In the genomic region with DNA sequence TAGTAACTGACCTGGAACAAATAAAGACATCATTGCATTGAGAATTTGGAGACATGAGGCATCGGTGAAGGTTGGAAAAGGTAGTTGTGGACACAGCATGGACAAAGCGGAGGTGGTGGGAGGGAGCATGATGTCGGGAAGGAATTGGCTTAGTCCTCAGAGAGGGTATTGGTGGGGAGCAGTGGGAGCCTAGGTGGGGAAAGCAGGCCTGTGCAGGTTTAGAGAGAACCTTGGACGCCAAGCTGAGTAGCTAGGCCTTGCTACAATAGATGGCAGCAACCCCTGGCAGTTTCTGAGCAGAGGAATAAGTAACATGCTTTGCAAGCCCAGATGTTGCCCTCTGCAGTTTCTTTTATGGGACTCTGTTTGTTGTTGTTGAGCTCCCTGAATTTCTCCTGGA, we compare ENCODE assay signal across 3 cellular contexts.
"Had no signal": no experiment of that assay in that cellular context is flagged by ENCODE, and none has a peak within 500 bp of the region (broad histone marks: within the 10 kb centered on the region; RNA-seq: fewer than 3 reads in every experiment).

No MANE protein-coding gene starts in this region.

- DNase-seq: GDM1, GF-D8 had no signal

- H3K4me3 ChIP-seq: GM12878 had no signal
